Comparison of ENCODE assay signal across 8 cellular contexts in genomic region chr6:150491131-150491795, GRCh38.
DNase-seq lines count a peak whose midpoint lies in the region; ATAC-seq and TF ChIP-seq lines count a peak whose summit lies in the region.

No MANE protein-coding gene starts in this region.

- H3K18ac ChIP-seq in mesenchymal stem cell (ENCODE audit: low read depth in 1 of 2, low read length in 2 of 2), result no peak overlapping the region

- no peak for TF ChIP-seq CTCF in MM.1S (IDR thresholded peaks at IDR 0.05; ENCODE audit: low read length)

- H2BK5ac ChIP-seq in mesenchymal stem cell (ENCODE audit: low read depth, low read length, poor library complexity, severe bottlenecking), result peak overlapping the region; percentile 97

- H2BK15ac ChIP-seq in mesenchymal stem cell (ENCODE audit: low read depth, poor library complexity, severe bottlenecking), result no peak overlapping the region

- H3K14ac ChIP-seq in mesenchymal stem cell (ENCODE audit: low read length in 2 of 2), result no peak overlapping the region

- ATAC-seq in GM19025 (IDR thresholded peaks at IDR 0.05; ENCODE audit: low read depth, unreplicated experiment), result peak; percentile 93
- ATAC-seq in HG02763 (IDR thresholded peaks at IDR 0.05; ENCODE audit: unreplicated experiment), result peak; percentile 90
- peak; percentile 93 for ATAC-seq in T-helper 17 cell
- ATAC-seq in GM21360 (IDR thresholded peaks at IDR 0.05; ENCODE audit: unreplicated experiment), result no peak

- peak overlapping the region; percentile 89 for H2AK5ac ChIP-seq in mesenchymal stem cell (ENCODE audit: low read length, severe bottlenecking)

- H3K79me2 ChIP-seq in MM.1S (ENCODE audit: low read length), result no peaks in the 10 kb centered on the region

- H2AFZ ChIP-seq in mesenchymal stem cell (ENCODE audit: low read depth, low read length) (no peak overlapping the region), MM.1S (ENCODE audit: low read length) (no peak overlapping the region)

- DNase-seq in T-helper 17 cell (no peak), mesenchymal stem cell (no peak), MM.1S (no peak), globus pallidus (ENCODE audit: low spot score) (no peak), amygdala (lab: John Stamatoyannopoulos, UW) (no peak)

- H3K27ac ChIP-seq in mesenchymal stem cell (ENCODE audit: low read length, poor library complexity, severe bottlenecking) (peak overlapping the region; percentile 90), MM.1S (ENCODE audit: low read length) (no peak overlapping the region)

- H3K9me2 ChIP-seq in MM.1S (replicated peaks; ENCODE audit: insufficient read depth, low read length), result no peaks in the 10 kb centered on the region

- no peak overlapping the region for H3K23ac ChIP-seq in mesenchymal stem cell (ENCODE audit: low read length in 2 of 2)

- H2BK120ac ChIP-seq in mesenchymal stem cell (ENCODE audit: low read depth, low read length), result no peak overlapping the region

- H3K4ac ChIP-seq in mesenchymal stem cell (ENCODE audit: low read depth in 1 of 2, low read length in 2 of 2), result no peak overlapping the region

- H3K27ac Mint-ChIP-seq in T-helper 17 cell, result peak overlapping the region; percentile 11

- no peaks in the 10 kb centered on the region for H3F3A ChIP-seq in MM.1S (ENCODE audit: insufficient read depth, low read length)

- peaks cover 5% of the 10 kb centered on the region for H3K27me3 Mint-ChIP-seq in T-helper 17 cell

- H4K20me1 ChIP-seq in MM.1S (ENCODE audit: insufficient read depth, low read length), result no peaks in the 10 kb centered on the region

- no peaks in the 10 kb centered on the region for H3K36me3 Mint-ChIP-seq in T-helper 17 cell (ENCODE audit: low read depth)

- H3K4me2 ChIP-seq in mesenchymal stem cell (ENCODE audit: low read length, poor library complexity, severe bottlenecking) (peak overlapping the region; percentile 49), MM.1S (ENCODE audit: low read depth, low read length) (no peak overlapping the region)

- H3K4me1 Mint-ChIP-seq in T-helper 17 cell, result peaks cover 8% of the 10 kb centered on the region

- H3K4me3 ChIP-seq in mesenchymal stem cell (ENCODE audit: insufficient read depth in 1 of 2, low read depth in 1 of 2, low read length in 2 of 2) (no peak overlapping the region), MM.1S (ENCODE audit: low read length) (no peak overlapping the region)

- no peak overlapping the region for H2BK12ac ChIP-seq in mesenchymal stem cell (ENCODE audit: low read length in 2 of 2)

- H3K9me3 ChIP-seq in T-helper 17 cell (ENCODE audit: control insufficient read depth, low read length, poor library complexity, severe bottlenecking), result no peaks in the 10 kb centered on the region
- H3K9me3 ChIP-seq in mesenchymal stem cell (ENCODE audit: control insufficient read depth, low read length), result no peaks in the 10 kb centered on the region
- H3K9me3 ChIP-seq in MM.1S (replicated peaks; ENCODE audit: insufficient read depth, low read length), result no peaks in the 10 kb centered on the region

- no peaks in the 10 kb centered on the region for H3K36me3 ChIP-seq in mesenchymal stem cell (ENCODE audit: control insufficient read depth in 1 of 2, insufficient read depth in 2 of 2, low read depth in 1 of 2, low read length in 2 of 2)
- H3K36me3 ChIP-seq in MM.1S (replicated peaks; ENCODE audit: insufficient read depth, low read length), result no peaks in the 10 kb centered on the region

- no peak overlapping the region for H4K8ac ChIP-seq in mesenchymal stem cell (ENCODE audit: low read length)

- H3K9ac ChIP-seq in mesenchymal stem cell (ENCODE audit: low read length) (no peak overlapping the region), MM.1S (ENCODE audit: low read length) (no peak overlapping the region)

- H4K91ac ChIP-seq in mesenchymal stem cell (ENCODE audit: low read length), result no peak overlapping the region

- H3K4me1 ChIP-seq in mesenchymal stem cell (ENCODE audit: control insufficient read depth, insufficient read depth, low read depth, low read length), result peaks cover 18% of the 10 kb centered on the region
- H3K4me1 ChIP-seq in MM.1S (ENCODE audit: low read length), result no peaks in the 10 kb centered on the region

- 79% methylated on average over 5 of the region's 5 CpGs for WGBS in mesenchymal stem cell

- peak overlapping the region; percentile 79 for H3K4me3 Mint-ChIP-seq in T-helper 17 cell

- H3K27me3 ChIP-seq in mesenchymal stem cell (ENCODE audit: control insufficient read depth in 1 of 2, insufficient read depth in 1 of 2, low read length in 2 of 2), result no peaks in the 10 kb centered on the region
- no peaks in the 10 kb centered on the region for H3K27me3 ChIP-seq in MM.1S (replicated peaks; ENCODE audit: insufficient read depth, low read length)

- no peaks in the 10 kb centered on the region for H3K79me1 ChIP-seq in mesenchymal stem cell (replicated peaks; ENCODE audit: low read length, poor library complexity, severe bottlenecking)
